Comparison of ENCODE assay signal across 31 cellular contexts in genomic region chr5:1092122-1092521, GRCh38.
"Had no signal": no experiment of that assay in that cellular context is flagged by ENCODE, and none has a peak within 500 bp of the region (broad histone marks: within the 10 kb centered on the region; RNA-seq: fewer than 3 reads in every experiment).

No MANE protein-coding gene starts in this region.

- H3K27me3 Mint-ChIP-seq: dendritic cell treated with granulocyte-macrophage colony-stimulating factor and Interleukin-4, amounts not matched to agents 40 ng/mL and 50 ng/mL, for 4 days; naive B cell; natural killer cell treated with Interleukin-12 subunit alpha and Interleukin-12 subunit beta and Interleukin-15 and Interleukin-18, amount 100 ng/mL, for 72 hours; stimulated activated naive B cell treated with anti-CD40 and anti-IgM and Interleukin-4, amounts not matched to agents 10 μg/mL and 1 μg/mL and 100 μg/mL, for 72 hours; stimulated activated naive CD8-positive, alpha-beta T cell treated with anti-CD3 and anti-CD28 coated beads, Interleukin-15, Interleukin-2, amounts not matched to agents 100 ng/mL and 50 ng/mL, for 24 hours had no signal

- ATAC-seq: foreskin keratinocyte; gastroesophageal sphincter; left colon; mucosa of descending colon; natural killer cell treated with Interleukin-12 subunit alpha and Interleukin-12 subunit beta and Interleukin-15 and Interleukin-18, amount 100 ng/mL, for 72 hours; right cardiac atrium; stimulated activated naive B cell treated with anti-CD40 and anti-IgM and Interleukin-4, amounts not matched to agents 10 μg/mL and 1 μg/mL and 100 μg/mL, for 72 hours; upper lobe of right lung had no signal

- H3K9me3 Mint-ChIP-seq: dendritic cell treated with granulocyte-macrophage colony-stimulating factor and Interleukin-4, amounts not matched to agents 40 ng/mL and 50 ng/mL, for 4 days; endodermal cell; immature natural killer cell; mesothelial cell of epicardium; naive B cell; natural killer cell treated with Interleukin-12 subunit alpha and Interleukin-12 subunit beta and Interleukin-15 and Interleukin-18, amount 100 ng/mL, for 72 hours; neural progenitor cell; stimulated activated naive B cell treated with anti-CD40 and anti-IgM and Interleukin-4, amounts not matched to agents 10 μg/mL and 1 μg/mL and 100 μg/mL, for 72 hours; stimulated activated naive CD8-positive, alpha-beta T cell treated with anti-CD3 and anti-CD28 coated beads, Interleukin-15, Interleukin-2, amounts not matched to agents 100 ng/mL and 50 ng/mL, for 24 hours had no signal

- H3K4me1 ChIP-seq: colonic mucosa, foreskin keratinocyte, prostate gland, upper lobe of right lung, uterus had no signal

- H3K4me3 Mint-ChIP-seq: dendritic cell treated with granulocyte-macrophage colony-stimulating factor and Interleukin-4, amounts not matched to agents 40 ng/mL and 50 ng/mL, for 4 days; endodermal cell; immature natural killer cell; mesothelial cell of epicardium; naive B cell; natural killer cell treated with Interleukin-12 subunit alpha and Interleukin-12 subunit beta and Interleukin-15 and Interleukin-18, amount 100 ng/mL, for 72 hours; neural progenitor cell; stimulated activated naive B cell treated with anti-CD40 and anti-IgM and Interleukin-4, amounts not matched to agents 10 μg/mL and 1 μg/mL and 100 μg/mL, for 72 hours; stimulated activated naive CD8-positive, alpha-beta T cell treated with anti-CD3 and anti-CD28 coated beads, Interleukin-15, Interleukin-2, amounts not matched to agents 100 ng/mL and 50 ng/mL, for 24 hours had no signal

- H3K27me3 ChIP-seq: colonic mucosa, esophagus muscularis mucosa, foreskin keratinocyte, gastroesophageal sphincter, heart left ventricle, neural progenitor cell, spleen, suprapubic skin, transverse colon, upper lobe of right lung, uterus had no signal

- H3K27ac ChIP-seq: colonic mucosa, epithelial cell of prostate, foreskin keratinocyte, gastroesophageal sphincter, neural progenitor cell, prostate gland, skin epidermis, suprapubic skin, transverse colon, upper lobe of right lung, uterus had no signal

- H3K27ac Mint-ChIP-seq: dendritic cell treated with granulocyte-macrophage colony-stimulating factor and Interleukin-4, amounts not matched to agents 40 ng/mL and 50 ng/mL, for 4 days; endodermal cell; mesothelial cell of epicardium; natural killer cell treated with Interleukin-12 subunit alpha and Interleukin-12 subunit beta and Interleukin-15 and Interleukin-18, amount 100 ng/mL, for 72 hours; neural progenitor cell; stimulated activated naive B cell treated with anti-CD40 and anti-IgM and Interleukin-4, amounts not matched to agents 10 μg/mL and 1 μg/mL and 100 μg/mL, for 72 hours; stimulated activated naive CD8-positive, alpha-beta T cell treated with anti-CD3 and anti-CD28 coated beads, Interleukin-15, Interleukin-2, amounts not matched to agents 100 ng/mL and 50 ng/mL, for 24 hours had no signal

- DNase-seq: colonic mucosa; effector CD8-positive, alpha-beta T cell; endodermal cell; foreskin keratinocyte; heart left ventricle; hypothalamus; immature natural killer cell; islet precursor cell; kidney glomerular epithelial cell; left colon; mesenchymal stem cell; mucosa of descending colon; naive B cell; right cardiac atrium; spleen; stimulated activated CD4-positive, alpha-beta T cell treated with anti-CD3 and anti-CD28 coated beads, Interleukin-4, amount 100 ng/mL, for 4 hours; stimulated activated naive B cell treated with anti-CD40 and anti-IgM and Interleukin-4, amounts not matched to agents 10 μg/mL and 1 μg/mL and 100 μg/mL, for 72 hours; transverse colon; upper lobe of right lung; uterus had no signal

- H3K9me3 ChIP-seq: colonic mucosa, esophagus muscularis mucosa, gastroesophageal sphincter, heart left ventricle, mucosa of descending colon, prostate gland, spleen, suprapubic skin, transverse colon, upper lobe of right lung, uterus had no signal

- H3K36me3 ChIP-seq: neural progenitor cell, prostate gland, uterus had no signal

- H3K4me3 ChIP-seq: colonic mucosa, esophagus muscularis mucosa, gastroesophageal sphincter, heart left ventricle, mucosa of descending colon, neural progenitor cell, prostate gland, skin epidermis, spleen, suprapubic skin, transverse colon, upper lobe of right lung, uterus had no signal

- H3K36me3 Mint-ChIP-seq: mesothelial cell of epicardium; naive B cell; natural killer cell treated with Interleukin-12 subunit alpha and Interleukin-12 subunit beta and Interleukin-15 and Interleukin-18, amount 100 ng/mL, for 72 hours had no signal
